1 cellular context compared by ENCODE assay signal in genomic region chr20:64080013-64080812, GRCh38.
TF ChIP-seq lines count a peak whose summit lies in the region.

Gene OPRL1 (plus strand): TSS chr20:64080082. CDS start chr20:64092721, 12,639 bp downstream.

TF ChIP-seq in HepG2, 621 proteins besides CTCF, POLR2A, EP300 and RAD21 (continued from another document):
- TF ChIP-seq ZNF18 (CRISPR knock-in tag; IDR thresholded peaks at IDR 0.05; ENCODE audit: insufficient replicate concordance) (no peak), FOXC1 (CRISPR knock-in tag; IDR thresholded peaks at IDR 0.05; ENCODE audit: borderline replicate concordance) (0 out of 2 replicates have a peak, but pooled peaks have one; percentile 23), ARNT (IDR thresholded peaks at IDR 0.05) (no peak), SOX13 (IDR thresholded peaks at IDR 0.05) (no peak; the same call in 1 of the 2 replicates), SOX13 (CRISPR knock-in tag; conservative IDR thresholded peaks at IDR 0.05 in 1 of 2, IDR thresholded peaks at IDR 0.05 in 1 of 2) (no peak), ZNF160 (CRISPR knock-in tag; IDR thresholded peaks at IDR 0.05) (no peak), MBNL3 (CRISPR knock-in tag; conservative IDR thresholded peaks at IDR 0.05) (no peak), ELF3 (CRISPR knock-in tag; IDR thresholded peaks at IDR 0.05) (no peak), ZNF660 (CRISPR knock-in tag; IDR thresholded peaks at IDR 0.05; ENCODE audit: borderline replicate concordance, low read depth) (no peak), MAFF (IDR thresholded peaks at IDR 0.05; ENCODE audit: low read depth, low read length) (no peak), ZBTB14 (CRISPR knock-in tag; IDR thresholded peaks at IDR 0.05) (no peak), ZNF468 (CRISPR knock-in tag; IDR thresholded peaks at IDR 0.05) (no peak), NBN (conservative IDR thresholded peaks at IDR 0.05) (no peak), MEF2D (CRISPR knock-in tag; IDR thresholded peaks at IDR 0.05) (no peak), MAZ (IDR thresholded peaks at IDR 0.05; ENCODE audit: borderline replicate concordance, low read depth, low read length) (no peak; the same call in 1 of the 2 replicates), MAZ (CRISPR knock-in tag; IDR thresholded peaks at IDR 0.05; ENCODE audit: low read depth) (0 out of 2 replicates have a peak, but pooled peaks have one; percentile 29), REXO4 (CRISPR knock-in tag; IDR thresholded peaks at IDR 0.05; ENCODE audit: borderline replicate concordance) (no peak), HMG20B (CRISPR knock-in tag; conservative IDR thresholded peaks at IDR 0.05) (no peak), ZC3H13 (CRISPR knock-in tag; IDR thresholded peaks at IDR 0.05) (no peak), ZNF740 (CRISPR knock-in tag; IDR thresholded peaks at IDR 0.05) (no peak), FOXO1 (CRISPR knock-in tag; IDR thresholded peaks at IDR 0.05) (no peak), TERF1 (CRISPR knock-in tag; IDR thresholded peaks at IDR 0.05) (peak; percentile 63; the same call in 1 of the 2 replicates), ARHGAP35 (CRISPR knock-in tag; IDR thresholded peaks at IDR 0.05; ENCODE audit: borderline replicate concordance) (no peak; the same call in 1 of the 2 replicates), MBD4 (IDR thresholded peaks at IDR 0.05; ENCODE audit: borderline replicate concordance, low read length) (no peak), ZNF44 (CRISPR knock-in tag; IDR thresholded peaks at IDR 0.05) (peak; percentile 82; the same call in 1 of the 2 replicates), DMAP1 (CRISPR knock-in tag; IDR thresholded peaks at IDR 0.05) (no peak; the same call in 1 of the 2 replicates), ZNF329 (CRISPR knock-in tag; IDR thresholded peaks at IDR 0.05; ENCODE audit: low read depth) (0 out of 2 replicates have a peak, but pooled peaks have one; percentile 42), ZUFSP (CRISPR knock-in tag; IDR thresholded peaks at IDR 0.05; ENCODE audit: borderline replicate concordance) (no peak), IRX3 (CRISPR knock-in tag; IDR thresholded peaks at IDR 0.05; ENCODE audit: borderline replicate concordance, low read depth) (no peak), ZNF275 (CRISPR knock-in tag; IDR thresholded peaks at IDR 0.05; ENCODE audit: borderline replicate concordance) (no peak), NFRKB (IDR thresholded peaks at IDR 0.05) (no peak), MIXL1 (CRISPR knock-in tag; IDR thresholded peaks at IDR 0.05) (no peak), ZNF20 (CRISPR knock-in tag; IDR thresholded peaks at IDR 0.05) (no peak), PAX8 (CRISPR knock-in tag; IDR thresholded peaks at IDR 0.05; ENCODE audit: borderline replicate concordance) (peak; percentile 68; the same call in 1 of the 2 replicates), ZNF775 (CRISPR knock-in tag; IDR thresholded peaks at IDR 0.05; ENCODE audit: borderline replicate concordance) (no peak), ZNF841 (CRISPR knock-in tag; IDR thresholded peaks at IDR 0.05; ENCODE audit: borderline replicate concordance) (no peak), RNF219 (CRISPR knock-in tag; IDR thresholded peaks at IDR 0.05) (no peak), ZNF180 (CRISPR knock-in tag; IDR thresholded peaks at IDR 0.05; ENCODE audit: borderline replicate concordance, low read depth) (no peak), SMAD9 (CRISPR knock-in tag; IDR thresholded peaks at IDR 0.05) (no peak)
